In genomic region chr11:65121865-65122696, GRCh38 we compare ENCODE assay signal across 8 cellular contexts. TPM values are rescaled to one million over a fixed set of nuclear protein-coding genes. Genes with fewer than 3 reads are reported as not detected.
A peak's percentile ranks its signal among the peaks of the same experiment; 100 is the strongest.
DNase-seq lines count a peak whose midpoint lies in the region; ATAC-seq and TF ChIP-seq lines count a peak whose summit lies in the region.

TSS of gene FAU (minus strand) at chr11:65122134. CDS start at chr11:65121813, 321 bp downstream.
TSS of gene MRPL49 (plus strand) at chr11:65122321. CDS start at chr11:65122347, 26 bp downstream.

- H3K36me3 Mint-ChIP-seq in activated T-helper 2 cell treated with anti-CD3 and anti-CD28 coated beads, Interferon-gamma antibody, Interleukin-2, Interleukin-4, amounts not matched to agents 10 μg/mL and 5 μg/mL and 100 μg/mL, durations not matched to agents 14 hours and 24 hours and 36 hours (ENCODE audit: low read depth) = peaks cover 81% of the 10 kb centered on the region
- H3K36me3 Mint-ChIP-seq in natural killer cell treated with Interleukin-12 subunit alpha and Interleukin-12 subunit beta and Interleukin-15 and Interleukin-18, amount 100 ng/mL, for 72 hours = peaks cover 17% of the 10 kb centered on the region

- ATAC-seq in RWPE2 (ENCODE audit: low read depth) = peak; percentile 81
- ATAC-seq in natural killer cell treated with Interleukin-12 subunit alpha and Interleukin-12 subunit beta and Interleukin-15 and Interleukin-18, amount 100 ng/mL, for 72 hours = peak; percentile 91 to 94
- peak; percentile 90 for ATAC-seq in stimulated activated naive CD8-positive, alpha-beta T cell treated with anti-CD3 and anti-CD28 coated beads, Interleukin-15, Interleukin-2, amounts not matched to agents 100 U/mL and 50 U/mL, for 24 hours

- no peak for TF ChIP-seq CTCF in RWPE2 (IDR thresholded peaks at IDR 0.05; ENCODE audit: poor library complexity, severe bottlenecking)
- TF ChIP-seq CTCF in fibroblast of mammary gland (conservative IDR thresholded peaks at IDR 0.05; ENCODE audit: control insufficient read depth, insufficient read depth, low read depth, low read length) = no peak

- H3K9me3 Mint-ChIP-seq in activated T-helper 2 cell treated with anti-CD3 and anti-CD28 coated beads, Interferon-gamma antibody, Interleukin-2, Interleukin-4, amounts not matched to agents 10 μg/mL and 5 μg/mL and 100 μg/mL, durations not matched to agents 14 hours and 24 hours and 36 hours = no peaks in the 10 kb centered on the region
- no peaks in the 10 kb centered on the region for H3K9me3 Mint-ChIP-seq in natural killer cell treated with Interleukin-12 subunit alpha and Interleukin-12 subunit beta and Interleukin-15 and Interleukin-18, amount 100 ng/mL, for 72 hours

- peak within 1 kb of the TSS; percentile 66 for H3K27ac ChIP-seq in RWPE2 (ENCODE audit: poor library complexity, severe bottlenecking)

- H3K4me3 ChIP-seq in RWPE2 (ENCODE audit: severe bottlenecking) (peak within 1 kb of the TSS; percentile 80), fibroblast of mammary gland (ENCODE audit: control insufficient read depth, low read depth, low read length) (peak within 1 kb of the TSS; percentile 65)

- H3K27me3 Mint-ChIP-seq in activated T-helper 2 cell treated with anti-CD3 and anti-CD28 coated beads, Interferon-gamma antibody, Interleukin-2, Interleukin-4, amounts not matched to agents 10 μg/mL and 5 μg/mL and 100 μg/mL, durations not matched to agents 14 hours and 24 hours and 36 hours (ENCODE audit: low read depth) = no peaks in the 10 kb centered on the region
- no peaks in the 10 kb centered on the region for H3K27me3 Mint-ChIP-seq in natural killer cell treated with Interleukin-12 subunit alpha and Interleukin-12 subunit beta and Interleukin-15 and Interleukin-18, amount 100 ng/mL, for 72 hours

- peak within 1 kb of the TSS; percentile 100 for H3K4me3 Mint-ChIP-seq in activated T-helper 2 cell treated with anti-CD3 and anti-CD28 coated beads, Interferon-gamma antibody, Interleukin-2, Interleukin-4, amounts not matched to agents 10 μg/mL and 5 μg/mL and 100 μg/mL, durations not matched to agents 14 hours and 24 hours and 36 hours (ENCODE audit: low read depth)
- peak within 1 kb of the TSS; percentile 100 for H3K4me3 Mint-ChIP-seq in natural killer cell treated with Interleukin-12 subunit alpha and Interleukin-12 subunit beta and Interleukin-15 and Interleukin-18, amount 100 ng/mL, for 72 hours

- no peaks in the 10 kb centered on the region for H3K27me3 ChIP-seq in RWPE2 (ENCODE audit: insufficient read depth, poor library complexity, severe bottlenecking)

- H3K36me3 ChIP-seq in RWPE2 (ENCODE audit: low read depth) = peaks cover 79% of the 10 kb centered on the region

- H3K27ac Mint-ChIP-seq in activated T-helper 2 cell treated with anti-CD3 and anti-CD28 coated beads, Interferon-gamma antibody, Interleukin-2, Interleukin-4, amounts not matched to agents 10 μg/mL and 5 μg/mL and 100 μg/mL, durations not matched to agents 14 hours and 24 hours and 36 hours = peak within 1 kb of the TSS; percentile 98
- H3K27ac Mint-ChIP-seq in natural killer cell treated with Interleukin-12 subunit alpha and Interleukin-12 subunit beta and Interleukin-15 and Interleukin-18, amount 100 ng/mL, for 72 hours = peak within 1 kb of the TSS; percentile 95 to 100

- peaks cover 8% of the 10 kb centered on the region for H3K4me1 ChIP-seq in RWPE2 (ENCODE audit: insufficient read depth, poor library complexity, severe bottlenecking)

- intact Hi-C loops in activated T-helper 2 cell treated with anti-CD3 and anti-CD28 coated beads, Interferon-gamma antibody, Interleukin-2, Interleukin-4, amounts not matched to agents 10 μg/mL and 5 μg/mL and 100 μg/mL, durations not matched to agents 14 hours and 24 hours and 36 hours (cut with micrococcal nuclease) = loop anchor here (1.0 kb wide), 3 partner anchors 13 to 59 kb away; partner anchors contain the start of genes CAPN1, CDCA5 and ZFPL1

- H3K4me1 Mint-ChIP-seq in activated T-helper 2 cell treated with anti-CD3 and anti-CD28 coated beads, Interferon-gamma antibody, Interleukin-2, Interleukin-4, amounts not matched to agents 10 μg/mL and 5 μg/mL and 100 μg/mL, durations not matched to agents 14 hours and 24 hours and 36 hours (ENCODE audit: low read depth) = peaks cover 24% of the 10 kb centered on the region
- H3K4me1 Mint-ChIP-seq in natural killer cell treated with Interleukin-12 subunit alpha and Interleukin-12 subunit beta and Interleukin-15 and Interleukin-18, amount 100 ng/mL, for 72 hours (ENCODE audit: low read depth in 2 of 2) = peaks cover 36 to 44% of the 10 kb centered on the region in 2 donors

- H3K9me3 ChIP-seq in RWPE2 (ENCODE audit: severe bottlenecking) = no peaks in the 10 kb centered on the region

- DNase-seq in Daoy (ENCODE audit: low read depth) (peak; percentile 99), GOT3 (lab: John Stamatoyannopoulos, UW) (peak; percentile 67), LoVo (ENCODE audit: low spot score) (peak; percentile 100), RWPE2 (ENCODE audit: low spot score) (peak; percentile 98), fibroblast of mammary gland (ENCODE audit: low read depth) (peak; percentile 94)
- DNase-seq in activated T-helper 2 cell treated with anti-CD3 and anti-CD28 coated beads, Interferon-gamma antibody, Interleukin-2, Interleukin-4, amounts not matched to agents 10 μg/mL and 5 μg/mL and 100 μg/mL, durations not matched to agents 14 hours and 24 hours and 36 hours (ENCODE audit: low spot score) = peak; percentile 99
- DNase-seq in natural killer cell treated with Interleukin-12 subunit alpha and Interleukin-12 subunit beta and Interleukin-15 and Interleukin-18, amount 100 ng/mL, for 72 hours (ENCODE audit: low spot score) = peak; percentile 99
- peak; percentile 99 for DNase-seq in stimulated activated naive CD8-positive, alpha-beta T cell treated with anti-CD3 and anti-CD28 coated beads, Interleukin-15, Interleukin-2, amounts not matched to agents 100 U/mL and 50 U/mL, for 24 hours

RNA-seq across cellular contexts. Expression of gene FAU, which starts in this region (rescaled TPM):
- total RNA-seq in Daoy (2014; rRNA removed; shearing (Covaris generic)) = 578 and 654 TPM in 2 replicates
- total RNA-seq in activated T-helper 2 cell treated with anti-CD3 and anti-CD28 coated beads, Interferon-gamma antibody, Interleukin-2, Interleukin-4, amounts not matched to agents 10 μg/mL and 5 μg/mL and 100 μg/mL, durations not matched to agents 14 hours and 24 hours and 36 hours = 1,016 and 1,034 TPM in 2 replicates
- total RNA-seq in natural killer cell treated with Interleukin-12 subunit alpha and Interleukin-12 subunit beta and Interleukin-15 and Interleukin-18, amount 100 ng/mL, for 72 hours = 100 to 1,000 TPM; 681 to 986 TPM

RNA-seq across cellular contexts. Expression of gene MRPL49, which starts in this region (rescaled TPM):
- 63.2 and 68.2 TPM in 2 replicates for total RNA-seq in Daoy (2014; rRNA removed; shearing (Covaris generic))
- 66.6 and 67.1 TPM in 2 replicates for total RNA-seq in activated T-helper 2 cell treated with anti-CD3 and anti-CD28 coated beads, Interferon-gamma antibody, Interleukin-2, Interleukin-4, amounts not matched to agents 10 μg/mL and 5 μg/mL and 100 μg/mL, durations not matched to agents 14 hours and 24 hours and 36 hours
- total RNA-seq in natural killer cell treated with Interleukin-12 subunit alpha and Interleukin-12 subunit beta and Interleukin-15 and Interleukin-18, amount 100 ng/mL, for 72 hours = 10 to 100 TPM; 77.8 to 80.4 TPM

Comparison
In these comparisons a context has a peak if more than half of its experiments do, and no peak if none do; other contexts are left out.
1. Peak in every context shown above with its lines: DNase-seq, ATAC-seq, H3K4me3 ChIP-seq and H3K27ac ChIP-seq.